ENCODE assay signal across 8 cellular contexts in the genomic region with DNA sequence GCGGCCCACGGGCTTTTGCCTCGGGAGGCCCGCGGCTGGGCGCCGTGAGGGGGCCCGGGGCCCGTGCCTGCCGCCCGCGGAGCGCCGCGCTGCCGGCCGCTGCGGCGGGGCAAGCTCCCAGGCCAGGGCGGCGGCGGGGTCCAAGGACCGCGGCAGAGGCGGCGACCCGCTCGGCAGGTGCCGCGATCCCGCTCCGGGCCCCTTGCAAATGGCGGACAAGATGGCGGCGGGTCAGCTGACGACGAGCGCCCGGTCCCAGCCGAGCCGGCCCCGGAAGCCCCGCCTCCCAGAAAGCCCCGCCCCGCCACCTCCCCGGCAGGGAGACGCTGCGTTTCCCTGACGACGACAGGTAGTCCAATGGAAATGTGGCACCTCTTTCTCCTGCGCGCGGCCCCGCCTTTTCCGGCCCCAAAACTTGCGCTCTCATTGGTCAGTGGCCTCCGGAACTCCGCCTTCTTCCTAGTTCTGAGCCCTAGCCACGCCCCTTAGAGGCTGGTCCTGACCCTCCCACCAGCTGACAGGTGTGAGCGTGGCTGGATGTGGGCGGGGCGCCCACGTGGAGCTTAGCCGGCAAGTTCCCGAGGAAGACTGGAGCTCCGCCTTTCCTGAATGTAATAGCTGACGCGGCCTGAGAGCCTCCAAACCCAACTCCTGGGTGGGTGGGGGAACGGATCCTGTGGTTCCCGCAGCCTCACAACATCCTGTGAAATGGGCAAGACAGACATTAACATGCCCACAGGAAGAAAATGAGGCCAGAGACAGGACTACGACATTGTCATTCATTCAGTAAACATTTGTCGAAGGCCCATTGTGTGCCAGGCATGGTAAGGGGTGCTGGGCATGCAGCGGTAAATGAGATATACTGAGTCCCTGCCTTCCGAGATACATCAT. TPM values are rescaled to one million over a fixed set of nuclear protein-coding genes. Genes with fewer than 3 reads are reported as not detected.
DNase-seq lines count a peak whose midpoint lies in the region; ATAC-seq and TF ChIP-seq lines count a peak whose summit lies in the region.

A gene (minus strand): TSS at position 228 of the 891 bp plus-strand sequence. CDS start 232 bp downstream, outside the sequence.

- H3K9me3 ChIP-seq in SU-DHL-6 (ENCODE audit: insufficient read depth, low read length), result no peaks in the 10 kb centered on the region
- no peaks in the 10 kb centered on the region for H3K9me3 ChIP-seq in osteoblast (ENCODE audit: low read depth, low read length)
- H3K9me3 ChIP-seq in thoracic aorta, result no peaks in the 10 kb centered on the region

- peak within 1 kb of the TSS; percentile 78 for H3K4me3 Mint-ChIP-seq in activated naive CD8-positive, alpha-beta T cell treated with anti-CD3 and anti-CD28 coated beads, Interleukin-2, amount 10 ng/mL, durations not matched to agents 7 days and 5 days
- peak within 1 kb of the TSS; percentile 89 for H3K4me3 Mint-ChIP-seq in glutamatergic neuron (ENCODE audit: unreplicated experiment)

- H3K27me3 Mint-ChIP-seq in activated naive CD8-positive, alpha-beta T cell treated with anti-CD3 and anti-CD28 coated beads, Interleukin-2, amount 10 ng/mL, durations not matched to agents 7 days and 5 days, result no peaks in the 10 kb centered on the region
- peaks cover 6% of the 10 kb centered on the region for H3K27me3 Mint-ChIP-seq in glutamatergic neuron (ENCODE audit: unreplicated experiment)

- H3K27me3 ChIP-seq in SU-DHL-6 (ENCODE audit: low read length) (no peaks in the 10 kb centered on the region), osteoblast (ENCODE audit: insufficient read depth, low read length) (no peaks in the 10 kb centered on the region), thoracic aorta (replicated peaks; ENCODE audit: insufficient read depth) (no peaks in the 10 kb centered on the region)

- H3K9me2 ChIP-seq in SU-DHL-6 (replicated peaks; ENCODE audit: insufficient read depth, low read length), result no peaks in the 10 kb centered on the region

- H3K79me2 ChIP-seq in SU-DHL-6 (ENCODE audit: insufficient read depth, low read length), result peaks cover 44% of the 10 kb centered on the region
- peaks cover 47% of the 10 kb centered on the region for H3K79me2 ChIP-seq in osteoblast (ENCODE audit: insufficient read depth, low read length)

- no peaks in the 10 kb centered on the region for H3K9me3 Mint-ChIP-seq in activated naive CD8-positive, alpha-beta T cell treated with anti-CD3 and anti-CD28 coated beads, Interleukin-2, amount 10 ng/mL, durations not matched to agents 7 days and 5 days
- peaks cover 3% of the 10 kb centered on the region for H3K9me3 Mint-ChIP-seq in glutamatergic neuron (ENCODE audit: unreplicated experiment)

- peaks cover 30% of the 10 kb centered on the region for H3K4me1 Mint-ChIP-seq in activated naive CD8-positive, alpha-beta T cell treated with anti-CD3 and anti-CD28 coated beads, Interleukin-2, amount 10 ng/mL, durations not matched to agents 7 days and 5 days
- peaks cover 8% of the 10 kb centered on the region for H3K4me1 Mint-ChIP-seq in glutamatergic neuron (ENCODE audit: low read depth, unreplicated experiment)

- H3K9ac ChIP-seq in SU-DHL-6 (ENCODE audit: low read length), result peak within 1 kb of the TSS; percentile 96

- DNase-seq in NCI-H128 (lab: John Stamatoyannopoulos, UW; ENCODE audit: unreplicated experiment), result peak; percentile 100
- peak; percentile 99 for DNase-seq in activated naive CD8-positive, alpha-beta T cell treated with anti-CD3 and anti-CD28 coated beads, Interleukin-2, amount 10 ng/mL, durations not matched to agents 7 days and 5 days
- DNase-seq in glutamatergic neuron, result peak; percentile 100
- DNase-seq in osteoblast (ENCODE audit: insufficient read length, low spot score, missing footprints), result peak; percentile 100
- peak; percentile 97 for DNase-seq in thoracic aorta (ENCODE audit: low spot score)

- no peak for TF ChIP-seq CTCF in SU-DHL-6 (IDR thresholded peaks at IDR 0.05; ENCODE audit: insufficient read depth, low read length, poor library complexity, severe bottlenecking)
- no peak for TF ChIP-seq CTCF in glutamatergic neuron (IDR thresholded peaks at IDR 0.05; ENCODE audit: partially characterized antibody, unreplicated experiment)
- no peak for TF ChIP-seq CTCF in osteoblast (IDR thresholded peaks at IDR 0.05; ENCODE audit: extremely low read depth, low read depth, low read length)
- TF ChIP-seq CTCF in thoracic aorta (IDR thresholded peaks at IDR 0.05), result no peak

- POLR2A ChIA-PET in activated naive CD8-positive, alpha-beta T cell treated with anti-CD3 and anti-CD28 coated beads, Interleukin-2, amount 10 ng/mL, durations not matched to agents 7 days and 5 days (lab: Charles Lee), result interaction anchor here (1.3 to 1.5 kb wide), 2 partner anchors 61 to 118 kb away, joined by 4 to 7 read pairs; no protein-coding TSS in a partner anchor

- H3K4me2 ChIP-seq in SU-DHL-6 (ENCODE audit: low read depth, low read length, poor library complexity, severe bottlenecking) (peak within 1 kb of the TSS; percentile 71), osteoblast (ENCODE audit: insufficient read depth, low read length) (peak within 1 kb of the TSS; percentile 99)

- H3K27ac Mint-ChIP-seq in activated naive CD8-positive, alpha-beta T cell treated with anti-CD3 and anti-CD28 coated beads, Interleukin-2, amount 10 ng/mL, durations not matched to agents 7 days and 5 days, result peak within 1 kb of the TSS; percentile 68
- peak within 1 kb of the TSS; percentile 84 for H3K27ac Mint-ChIP-seq in glutamatergic neuron (ENCODE audit: unreplicated experiment)

- H3K27ac ChIP-seq in SU-DHL-6 (ENCODE audit: low read depth, low read length), result peak within 1 kb of the TSS; percentile 27; the same call in 1 of the 2 replicates
- peak within 1 kb of the TSS; percentile 88 for H3K27ac ChIP-seq in osteoblast (ENCODE audit: low read depth, low read length)
- H3K27ac ChIP-seq in thoracic aorta, result peak within 1 kb of the TSS; percentile 68 to 78

- ATAC-seq in HG02678 (IDR thresholded peaks at IDR 0.05; ENCODE audit: unreplicated experiment) (peak; percentile 88), thoracic aorta (ENCODE audit: insufficient number of reproducible peaks, low FRiP score, low read depth) (peak; percentile 96)
- peak; percentile 85 for ATAC-seq in activated naive CD8-positive, alpha-beta T cell treated with anti-CD3 and anti-CD28 coated beads, Interleukin-2, amount 10 ng/mL, durations not matched to agents 7 days and 5 days (ENCODE audit: low read depth)

- H3K4me1 ChIP-seq in osteoblast (ENCODE audit: insufficient read depth, low read length) (peaks cover 27% of the 10 kb centered on the region), thoracic aorta (ENCODE audit: control insufficient read depth in 1 of 2, low read depth in 2 of 2) (peaks cover 23 to 25% of the 10 kb centered on the region in 2 donors)

- no peaks in the 10 kb centered on the region for H3K36me3 Mint-ChIP-seq in activated naive CD8-positive, alpha-beta T cell treated with anti-CD3 and anti-CD28 coated beads, Interleukin-2, amount 10 ng/mL, durations not matched to agents 7 days and 5 days
- H3K36me3 Mint-ChIP-seq in glutamatergic neuron (ENCODE audit: unreplicated experiment), result no peaks in the 10 kb centered on the region

- H4K20me1 ChIP-seq in SU-DHL-6 (ENCODE audit: low read depth, low read length) (no peaks in the 10 kb centered on the region; the same call in 1 of the 2 replicates), osteoblast (ENCODE audit: insufficient read depth, low read length) (peaks cover 37% of the 10 kb centered on the region)

- peak; percentile 39 for TF ChIP-seq POLR2A in GM10847 (IDR thresholded peaks at IDR 0.05; ENCODE audit: extremely low read depth, insufficient read length)

- no peaks in the 10 kb centered on the region for H3F3A ChIP-seq in SU-DHL-6 (ENCODE audit: insufficient read depth)

- H3K4me3 ChIP-seq in SU-DHL-6 (ENCODE audit: insufficient read depth, low read length, poor library complexity, severe bottlenecking) (peak within 1 kb of the TSS; percentile 98), osteoblast (ENCODE audit: insufficient read depth, low read length) (peak within 1 kb of the TSS; percentile 97), thoracic aorta (peak within 1 kb of the TSS; percentile 99)

- no peaks in the 10 kb centered on the region for H3K36me3 ChIP-seq in SU-DHL-6 (ENCODE audit: low read length)
- H3K36me3 ChIP-seq in osteoblast (ENCODE audit: insufficient read depth, low read length), result peaks cover 6% of the 10 kb centered on the region
- no peaks in the 10 kb centered on the region for H3K36me3 ChIP-seq in thoracic aorta

- H2AFZ ChIP-seq in SU-DHL-6 (ENCODE audit: low read depth, low read length, severe bottlenecking), result no peak within 1 kb of the TSS
- peak within 1 kb of the TSS; percentile 85 for H2AFZ ChIP-seq in osteoblast (ENCODE audit: low read length)

RNA-seq across cellular contexts. Expression of the gene that starts here (rescaled TPM):
- 10 to 100 TPM; 92.6 to 96.5 TPM for total RNA-seq in activated naive CD8-positive, alpha-beta T cell treated with anti-CD3 and anti-CD28 coated beads, Interleukin-2, amount 10 ng/mL, durations not matched to agents 7 days and 5 days
- 133 TPM for total RNA-seq in glutamatergic neuron (ENCODE audit: unreplicated experiment)
- total RNA-seq in osteoblast, result 119 and 121 TPM in 2 replicates
- total RNA-seq in thoracic aorta, result 100 to 1,000 TPM in 1 of 2 donors, 10 to 100 TPM in 1; 81.4 to 116 TPM

Comparison
In these comparisons a context has a peak if more than half of its experiments do, and no peak if none do; other contexts are left out.
1. Peak in every context shown above with its lines: DNase-seq, ATAC-seq, H3K4me3 ChIP-seq and H3K27ac ChIP-seq.
2. H3K27ac ChIP-seq: peak in every context shown above with its lines; median percentile 88 in osteoblast; 73 in thoracic aorta; 27 in SU-DHL-6.